In the genomic region with DNA sequence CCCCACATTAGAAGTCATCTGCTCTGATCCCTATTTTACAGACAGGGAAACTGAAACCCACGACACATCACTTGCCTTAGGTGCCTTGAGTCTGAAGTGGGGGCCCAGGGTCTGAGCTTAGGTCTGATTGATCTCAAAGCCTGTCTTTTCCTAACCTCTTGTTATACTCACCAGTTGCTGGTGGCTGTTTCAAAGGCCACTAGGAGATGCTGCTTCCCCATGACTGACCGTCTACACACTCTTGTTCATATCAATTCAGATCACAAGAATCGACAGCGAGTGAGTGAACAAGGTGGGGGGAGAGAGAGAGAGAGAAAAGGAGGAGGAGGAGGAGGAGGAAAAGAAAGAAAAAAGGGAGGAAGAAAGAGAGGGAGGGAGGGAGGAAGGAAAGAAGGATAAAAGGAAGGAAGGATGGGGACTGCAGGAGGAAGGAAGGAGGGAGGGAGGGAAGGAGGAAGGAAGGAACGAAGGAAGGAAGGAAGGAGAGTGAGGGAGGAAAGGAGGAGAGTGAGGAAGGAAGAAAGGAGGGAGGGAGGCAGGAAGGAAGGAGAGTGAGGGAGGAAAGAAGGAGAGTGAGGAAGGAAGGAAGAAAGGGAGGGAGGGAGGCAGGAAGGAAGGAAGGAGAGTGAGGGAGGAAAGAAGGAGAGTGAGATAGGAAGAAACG, we compare ENCODE assay signal across 10 cellular contexts. TPM values are rescaled to one million over a fixed set of nuclear protein-coding genes. Genes with fewer than 3 reads are reported as not detected.
DNase-seq lines count a peak whose midpoint lies in the region; ATAC-seq and TF ChIP-seq lines count a peak whose summit lies in the region.
"Had no signal": no experiment of that assay in that cellular context is flagged by ENCODE, and none has a peak within 500 bp of the region (broad histone marks: within the 10 kb centered on the region; RNA-seq: fewer than 3 reads in every experiment).

No MANE protein-coding gene starts in this region.

- no peak overlapping the region; the same call in 1 of the 2 replicates for H3K27ac ChIP-seq in VCaP
- H3K27ac ChIP-seq in suprapubic skin: no peak overlapping the region

- H3K9me3 Mint-ChIP-seq in Caco-2 (ENCODE audit: unreplicated experiment): no peaks in the 10 kb centered on the region

- H3K27me3 ChIP-seq in Caco-2 (replicated peaks; ENCODE audit: control insufficient read depth, insufficient read depth, low read length) (no peaks in the 10 kb centered on the region), suprapubic skin (peaks cover 45% of the 10 kb centered on the region)

- no peak overlapping the region for H3K27ac Mint-ChIP-seq in Caco-2 (ENCODE audit: unreplicated experiment)

- no TSS peak for BruUV-seq in Caco-2 (replicated peaks; lab: Mats Ljungman, UMichigan)

- no peak overlapping the region for H3K4me3 ChIP-seq in Caco-2 (ENCODE audit: low read depth, low read length)
- no peak overlapping the region for H3K4me3 ChIP-seq in suprapubic skin

- H3K4me1 Mint-ChIP-seq in Caco-2 (ENCODE audit: low read depth, unreplicated experiment): no peaks in the 10 kb centered on the region

- TF ChIP-seq EP300 in suprapubic skin (IDR thresholded peaks at IDR 0.05): no peak

- CTCF ChIA-PET in Caco-2 (lab: Charles Lee): interaction anchor here (0.7 to 1.2 kb wide), 2 partner anchors 57 to 67 kb away, joined by 3 to 6 read pairs; no protein-coding TSS in a partner anchor

- 0 out of 2 replicates have a peak, but pooled peaks cover 4% of the 10 kb centered on the region for H3K4me1 ChIP-seq in Caco-2
- H3K4me1 ChIP-seq in suprapubic skin: no peaks in the 10 kb centered on the region

- no peaks in the 10 kb centered on the region for H3K36me3 Mint-ChIP-seq in Caco-2 (ENCODE audit: insufficient read depth, unreplicated experiment)

- H3K9me3 ChIP-seq in Caco-2 (no peaks in the 10 kb centered on the region), suprapubic skin (no peaks in the 10 kb centered on the region)

- TF ChIP-seq POLR2A in suprapubic skin (IDR thresholded peaks at IDR 0.05): no peak

- WGBS in suprapubic skin: 17% methylated on average over 6 of the region's 6 CpGs

- TF ChIP-seq CTCF in Caco-2 (IDR thresholded peaks at IDR 0.05; ENCODE audit: insufficient read depth in 1 of 2, low read depth in 1 of 2, low read length in 1 of 2, severe bottlenecking in 1 of 2, unreplicated experiment in 1 of 2): peak; percentile 29 to 69
- TF ChIP-seq CTCF in VCaP (conservative IDR thresholded peaks at IDR 0.05): peak; percentile 97
- TF ChIP-seq CTCF in suprapubic skin (IDR thresholded peaks at IDR 0.05): no peak

- DNase-seq in Caco-2 (peak; percentile 33 to 48), HUDEP-2 (lab: John Stamatoyannopoulos, UW; ENCODE audit: unreplicated experiment in 76 of 76) (peak in 56 of 76 experiments; percentile 13 to 84 (median 54)), glomerular visceral epithelial cell (ENCODE audit: extremely low spot score) (peak; percentile 46), NCI-H2029 treated with DMSO at 0.1 percent for 48 hours (lab: John Stamatoyannopoulos, UW) (no peak), NCI-H1092 treated with DMSO at 0.1 percent for 48 hours (lab: John Stamatoyannopoulos, UW) (no peak), suprapubic skin (ENCODE audit: low spot score in 2 of 2) (no peak)
- DNase-seq: amygdala, NCI-H146 had no signal

- ATAC-seq in HG03159 (IDR thresholded peaks at IDR 0.05; ENCODE audit: unreplicated experiment): no peak

- intact Hi-C loops in Caco-2 (cut with micrococcal nuclease; ENCODE audit: unreplicated experiment): loop anchor here (1.0 to 5.0 kb wide), 2 partner anchors 57 to 230 kb away; no protein-coding TSS in a partner anchor

- H3K36me3 ChIP-seq in Caco-2 (ENCODE audit: control insufficient read depth, insufficient read depth, low read length) (no peaks in the 10 kb centered on the region), suprapubic skin (no peaks in the 10 kb centered on the region)

- H3K4me3 Mint-ChIP-seq in Caco-2 (ENCODE audit: unreplicated experiment): peak overlapping the region; percentile 3

- POLR2A ChIA-PET in Caco-2 (lab: Charles Lee): no interaction called here

- peaks cover 7% of the 10 kb centered on the region for H3K27me3 Mint-ChIP-seq in Caco-2 (ENCODE audit: insufficient read depth, unreplicated experiment)

RNA-seq across cellular contexts. Expression of gene OR10H1, which starts 3.3 kb away (rescaled TPM):
- total RNA-seq in Caco-2 (2022) (not detected in 2 replicates), suprapubic skin (not detected)

RNA-seq across cellular contexts. Expression of gene OR10H5, which starts 24.7 kb away (rescaled TPM):
- total RNA-seq in Caco-2 (2022): not detected in 2 replicates
- not detected for total RNA-seq in suprapubic skin

Comparison
In these comparisons a context has a peak if more than half of its experiments do, and no peak if none do; other contexts are left out.
1. DNase-seq: peak in Caco-2 (2 of 2), HUDEP-2 (56 of 76) and glomerular visceral epithelial cell (single experiment); none in NCI-H2029 treated with DMSO at 0.1 percent for 48 hours (single experiment), NCI-H1092 treated with DMSO at 0.1 percent for 48 hours (single experiment) and suprapubic skin (0 of 2).
2. CTCF ChIP-seq: peak in Caco-2 (2 of 2) and VCaP (single experiment); none in suprapubic skin (0 of 2).